In the genomic region with DNA sequence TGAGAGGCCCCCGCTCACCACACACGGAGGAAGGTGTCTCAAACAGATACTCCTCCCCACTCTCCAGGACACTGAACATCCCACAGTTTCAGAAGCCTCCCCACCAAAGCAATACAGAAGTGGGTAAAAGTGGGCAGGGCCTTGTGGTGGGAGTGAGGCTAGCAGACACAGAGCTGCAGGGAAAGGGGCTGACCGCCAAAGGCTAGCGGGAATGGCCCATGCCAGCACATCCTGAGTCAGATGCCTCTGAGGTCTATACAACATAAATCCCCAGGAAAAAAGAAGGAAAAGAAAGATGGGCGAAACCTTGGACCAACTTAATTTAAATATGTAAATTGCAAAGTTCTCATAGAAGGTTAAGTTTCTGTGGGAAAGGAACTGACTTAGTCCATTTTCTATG, we compare ENCODE assay signal across 1 cellular context.
TF ChIP-seq lines count a peak whose summit lies in the region.

No MANE protein-coding gene starts in this region.

TF ChIP-seq in GM23338, 12 proteins besides CTCF, POLR2A, EP300 and RAD21 (continued from another document):
- no peak for TF ChIP-seq ZNF462 (CRISPR knock-in tag; IDR thresholded peaks at IDR 0.05)
